8 cellular contexts compared by ENCODE assay signal in genomic region chr4:7335363-7336066, GRCh38.
A peak's percentile ranks its signal among the peaks of the same experiment; 100 is the strongest.
DNase-seq lines count a peak whose midpoint lies in the region; ATAC-seq and TF ChIP-seq lines count a peak whose summit lies in the region.

No MANE protein-coding gene starts in this region.

- no peaks in the 10 kb centered on the region for H3K27me3 ChIP-seq in SU-DHL-6 (ENCODE audit: low read length)
- H3K27me3 ChIP-seq in breast epithelium: no peaks in the 10 kb centered on the region

- intact Hi-C loops in breast epithelium (cut with DNase I; ENCODE audit: low total_unique reads): no loop called here

- H3F3A ChIP-seq in SU-DHL-6 (ENCODE audit: insufficient read depth): no peaks in the 10 kb centered on the region

- no peak overlapping the region for H2AFZ ChIP-seq in SU-DHL-6 (ENCODE audit: low read depth, low read length, severe bottlenecking)

- ATAC-seq in GM19324 (IDR thresholded peaks at IDR 0.05; ENCODE audit: low FRiP score, unreplicated experiment): no peak

- no peak overlapping the region for H3K4me2 ChIP-seq in SU-DHL-6 (ENCODE audit: low read depth, low read length, poor library complexity, severe bottlenecking)

- no peaks in the 10 kb centered on the region for H3K9me3 ChIP-seq in SU-DHL-6 (ENCODE audit: insufficient read depth, low read length)
- peaks cover 0 to 2% of the 10 kb centered on the region in 2 donors for H3K9me3 ChIP-seq in breast epithelium

- no peak overlapping the region for H3K4me3 ChIP-seq in SU-DHL-6 (ENCODE audit: insufficient read depth, low read length, poor library complexity, severe bottlenecking)
- no peak overlapping the region for H3K4me3 ChIP-seq in breast epithelium

- H3K4me1 ChIP-seq in breast epithelium: no peaks in the 10 kb centered on the region

- no peaks in the 10 kb centered on the region for H3K9me2 ChIP-seq in SU-DHL-6 (replicated peaks; ENCODE audit: insufficient read depth, low read length)

- H3K27ac ChIP-seq in SU-DHL-6 (ENCODE audit: low read depth, low read length) (no peak overlapping the region), breast epithelium (peak overlapping the region; percentile 9 to 57)

- H3K36me3 ChIP-seq in SU-DHL-6 (ENCODE audit: low read length) (no peaks in the 10 kb centered on the region), breast epithelium (no peaks in the 10 kb centered on the region)

- TF ChIP-seq CTCF in SU-DHL-6 (IDR thresholded peaks at IDR 0.05; ENCODE audit: insufficient read depth, low read length, poor library complexity, severe bottlenecking) (peak; percentile 56), breast epithelium (IDR thresholded peaks at IDR 0.05) (peak; percentile 38 to 62 (median 43))

- no peaks in the 10 kb centered on the region for H3K79me2 ChIP-seq in SU-DHL-6 (ENCODE audit: insufficient read depth, low read length)

- H3K9ac ChIP-seq in SU-DHL-6 (ENCODE audit: low read length): no peak overlapping the region

- H4K20me1 ChIP-seq in SU-DHL-6 (ENCODE audit: low read depth, low read length): no peaks in the 10 kb centered on the region

- DNase-seq in EL (peak; percentile 38), HPDE6-E6E7 (ENCODE audit: extremely low spot score) (peak; percentile 37), breast epithelium (ENCODE audit: low spot score in 2 of 2) (peak in 1 of 2 donors; percentile 88), kidney glomerular epithelial cell (lab: John Stamatoyannopoulos, UW) (peak; percentile 1), pons (ENCODE audit: low spot score) (no peak)
- DNase-seq in stimulated activated CD4-positive, alpha-beta T cell treated with anti-CD3 and anti-CD28 coated beads, TNF-alpha, amount 100 ng/mL, for 48 hours (ENCODE audit: low read depth in 3 of 3): peak; percentile 19 to 58 (median 40)

- TF ChIP-seq POLR2A in breast epithelium (IDR thresholded peaks at IDR 0.05): no peak
